In genomic region chr4:48137766-48138349, GRCh38 we compare ENCODE assay signal across 21 cellular contexts. TPM values are rescaled to one million over a fixed set of nuclear protein-coding genes. Genes with fewer than 3 reads are reported as not detected.
DNase-seq lines count a peak whose midpoint lies in the region; ATAC-seq and TF ChIP-seq lines count a peak whose summit lies in the region.
"Had no signal": no experiment of that assay in that cellular context is flagged by ENCODE, and none has a peak within 500 bp of the region (broad histone marks: within the 10 kb centered on the region; RNA-seq: fewer than 3 reads in every experiment).

No MANE protein-coding gene starts in this region.

- CTCF ChIA-PET in CD8-positive, alpha-beta T cell (lab: Charles Lee): interaction anchor here (0.7 to 7.3 kb wide), 5 partner anchors 11 to 103 kb away, joined by 3 to 174 read pairs (median 34); no protein-coding TSS in a partner anchor

- H3K27ac ChIP-seq in CD8-positive, alpha-beta T cell (ENCODE audit: low read depth, low read length): peak overlapping the region; percentile 56
- H3K27ac ChIP-seq in KOPT-K1 (ENCODE audit: low read depth, low read length, poor library complexity, severe bottlenecking): peak overlapping the region; percentile 71
- H3K27ac ChIP-seq: body of pancreas, coronary artery, SK-N-MC had no signal

- peaks cover 76% of the 10 kb centered on the region for H3K4me1 Mint-ChIP-seq in CD8-positive, alpha-beta T cell (ENCODE audit: low read depth)
- peaks cover 54% of the 10 kb centered on the region for H3K4me1 Mint-ChIP-seq in activated T-helper 17 cell treated with anti-CD3 and anti-CD28 coated beads, Interleukin-2, amount 50 U/mL, for 72 hours
- peaks cover 69 to 75% of the 10 kb centered on the region in 2 donors for H3K4me1 Mint-ChIP-seq in natural killer cell

- no peaks in the 10 kb centered on the region for H3K36me3 ChIP-seq in CD8-positive, alpha-beta T cell (ENCODE audit: insufficient read depth, low read length)
- H3K36me3 ChIP-seq in KOPT-K1 (ENCODE audit: insufficient read depth, low read length): no peaks in the 10 kb centered on the region

- TF ChIP-seq CTCF in CD8-positive, alpha-beta T cell (IDR thresholded peaks at IDR 0.05): no peak
- TF ChIP-seq CTCF in natural killer cell (IDR thresholded peaks at IDR 0.05): no peak

- H3K4me3 ChIP-seq in CD8-positive, alpha-beta T cell (ENCODE audit: low read depth, low read length): peak overlapping the region; percentile 17
- H3K4me3 ChIP-seq: body of pancreas, coronary artery, SK-N-MC had no signal

- no peaks in the 10 kb centered on the region for H3K9me3 ChIP-seq in CD8-positive, alpha-beta T cell (ENCODE audit: low read length)
- H3K9me3 ChIP-seq in KOPT-K1 (ENCODE audit: insufficient read depth, low read length, poor library complexity, severe bottlenecking): no peaks in the 10 kb centered on the region
- H3K9me3 ChIP-seq: body of pancreas had no signal

- intact Hi-C loops in CD8-positive, alpha-beta T cell (cut with DNase I, micrococcal nuclease): loop anchor here (2.0 to 10.0 kb wide), 4 partner anchors 51 to 676 kb away; partner anchors contain the start of genes CNGA1 (in 1 of the 2), COMMD8 (in 1 of the 2), NFXL1 (in 1 of the 2) and NIPAL1 (in 1 of the 2)
- intact Hi-C loops in natural killer cell (cut with micrococcal nuclease): loop anchor here (10.0 kb wide), 1 partner anchor 223 kb away; the partner anchor contains the start of gene NFXL1

- POLR2A ChIA-PET in CD8-positive, alpha-beta T cell (lab: Charles Lee): interaction anchor here (0.7 to 5.9 kb wide), 5 partner anchors 9 to 204 kb away, joined by 3 to 77 read pairs (median 7); partner anchors contain the start of gene SLAIN2

- H3K4me1 ChIP-seq in CD8-positive, alpha-beta T cell (ENCODE audit: insufficient read depth, low read length): peaks cover 65% of the 10 kb centered on the region
- H3K4me1 ChIP-seq: body of pancreas had no signal

- H3K36me3 Mint-ChIP-seq in CD8-positive, alpha-beta T cell: peaks cover 12% of the 10 kb centered on the region
- peaks cover 8% of the 10 kb centered on the region for H3K36me3 Mint-ChIP-seq in activated T-helper 17 cell treated with anti-CD3 and anti-CD28 coated beads, Interleukin-2, amount 50 U/mL, for 72 hours (ENCODE audit: low read depth)
- no peaks in the 10 kb centered on the region for H3K36me3 Mint-ChIP-seq in natural killer cell

- no peaks in the 10 kb centered on the region for H3K9me3 Mint-ChIP-seq in CD8-positive, alpha-beta T cell
- no peaks in the 10 kb centered on the region for H3K9me3 Mint-ChIP-seq in activated T-helper 17 cell treated with anti-CD3 and anti-CD28 coated beads, Interleukin-2, amount 50 U/mL, for 72 hours
- H3K9me3 Mint-ChIP-seq in natural killer cell: no peaks in the 10 kb centered on the region
- H3K9me3 Mint-ChIP-seq: nephron had no signal

- no peaks in the 10 kb centered on the region for H3K27me3 ChIP-seq in CD8-positive, alpha-beta T cell (ENCODE audit: insufficient read depth, low read length)
- H3K27me3 ChIP-seq: body of pancreas had no signal

- no peaks in the 10 kb centered on the region for H3K27me3 Mint-ChIP-seq in CD8-positive, alpha-beta T cell (ENCODE audit: low read depth)
- no peaks in the 10 kb centered on the region for H3K27me3 Mint-ChIP-seq in activated T-helper 17 cell treated with anti-CD3 and anti-CD28 coated beads, Interleukin-2, amount 50 U/mL, for 72 hours
- no peaks in the 10 kb centered on the region for H3K27me3 Mint-ChIP-seq in natural killer cell (ENCODE audit: low read depth in 2 of 2)

- peak overlapping the region; percentile 92 for H3K27ac Mint-ChIP-seq in CD8-positive, alpha-beta T cell
- H3K27ac Mint-ChIP-seq in activated T-helper 17 cell treated with anti-CD3 and anti-CD28 coated beads, Interleukin-2, amount 50 U/mL, for 72 hours: peak overlapping the region; percentile 69
- H3K27ac Mint-ChIP-seq in natural killer cell: peak overlapping the region in 1 of 2 donors; percentile 91
- H3K27ac Mint-ChIP-seq: nephron had no signal

- peak overlapping the region; percentile 59 for H3K4me3 Mint-ChIP-seq in CD8-positive, alpha-beta T cell
- peak overlapping the region; percentile 60 for H3K4me3 Mint-ChIP-seq in activated T-helper 17 cell treated with anti-CD3 and anti-CD28 coated beads, Interleukin-2, amount 50 U/mL, for 72 hours
- peak overlapping the region; percentile 66 for H3K4me3 Mint-ChIP-seq in natural killer cell
- H3K4me3 Mint-ChIP-seq: nephron had no signal

- peak in 1 of 7 experiments; percentile 61 for DNase-seq in CD8-positive, alpha-beta T cell
- no peak for DNase-seq in natural killer cell
- DNase-seq in cerebellar cortex (ENCODE audit: low spot score): no peak
- DNase-seq in NCI-H524 (lab: John Stamatoyannopoulos, UW): no peak
- DNase-seq: activated CD8-positive, alpha-beta memory T cell treated with anti-CD3 and anti-CD28 coated beads for 24 hours; activated gamma-delta T cell treated with Interleukin-2 at 50 U/mL for 16 hours; AML-193; body of pancreas; GF-D8; kidney; NCI-H1436; NCI-H2171 treated with DMSO at 0.1 percent for 48 hours; NCI-H748 treated with DMSO at 0.1 percent for 48 hours; stimulated activated CD4-positive, alpha-beta T cell treated with anti-CD3 and anti-CD28 coated beads, Interleukin-2, amount 100 ng/mL, for 48 hours had no signal

- peak; percentile 20 for ATAC-seq in CD8-positive, alpha-beta T cell
- ATAC-seq in activated T-helper 17 cell treated with anti-CD3 and anti-CD28 coated beads, Interleukin-2, amount 50 U/mL, for 72 hours (replicated peaks): peak; percentile 41
- ATAC-seq in natural killer cell (peak in 2 of 3 donors; percentile 12 to 28), GM19395 (IDR thresholded peaks at IDR 0.05; ENCODE audit: unreplicated experiment) (no peak), HG03097 (IDR thresholded peaks at IDR 0.05; ENCODE audit: low FRiP score, unreplicated experiment) (no peak)
- ATAC-seq: body of pancreas had no signal

RNA-seq across cellular contexts. Expression of gene TXK, which starts 3.8 kb away (rescaled TPM):
- 10 to 100 TPM; 57.3 to 66.3 TPM for total RNA-seq in CD8-positive, alpha-beta T cell
- total RNA-seq in activated T-helper 17 cell treated with anti-CD3 and anti-CD28 coated beads, Interleukin-2, amount 50 U/mL, for 72 hours: 10 to 100 TPM; 26.8 to 28.8 TPM
- 100 to 1,000 TPM; 197 to 338 (median 225) TPM for total RNA-seq in natural killer cell

Comparison
In these comparisons a context has a peak if more than half of its experiments do, and no peak if none do; other contexts are left out.
1. ATAC-seq: peak in CD8-positive, alpha-beta T cell (single experiment), activated T-helper 17 cell treated with anti-CD3 and anti-CD28 coated beads, Interleukin-2, amount 50 U/mL, for 72 hours (single experiment) and natural killer cell (2 of 3); none in GM19395 (single experiment) and HG03097 (single experiment).
2. Peak in every context shown above with its lines, with median percentiles within 50 percentile points of each other: H3K4me3 Mint-ChIP-seq.